8 cellular contexts compared by ENCODE assay signal in genomic region chr1:59814180-59814900, GRCh38.
A peak's percentile ranks its signal among the peaks of the same experiment; 100 is the strongest.
DNase-seq lines count a peak whose midpoint lies in the region; ATAC-seq and TF ChIP-seq lines count a peak whose summit lies in the region.

No MANE protein-coding gene starts in this region.

- ATAC-seq in HG02588 (IDR thresholded peaks at IDR 0.05; ENCODE audit: unreplicated experiment) = peak; percentile 97

- in situ Hi-C loops in T47D (cut with HindIII; ENCODE audit: low pct_unique_long_range_greater_than_20kb, low sequenced_read_pairs) = no loop called here

- H3K4me3 ChIP-seq in WERI-Rb-1 (ENCODE audit: low read depth, low read length) = peak overlapping the region; percentile 76

- peak overlapping the region; percentile 66 for H3K27ac ChIP-seq in WERI-Rb-1

- peak; percentile 73 for DNase-seq in NCI-H1694 (lab: John Stamatoyannopoulos, UW)
- peak; percentile 96 for DNase-seq in WERI-Rb-1
- DNase-seq in T47D (ENCODE audit: low read depth in 1 of 2, low spot score in 1 of 2) = peak; percentile 88 to 99
- DNase-seq in kidney glomerular epithelial cell (lab: John Stamatoyannopoulos, UW) = peak; percentile 98
- peak; percentile 76 to 78 for DNase-seq in stimulated activated CD4-positive, alpha-beta T cell treated with anti-CD3 and anti-CD28 coated beads, Interleukin-15, amount 100 ng/mL, for 48 hours (ENCODE audit: low read depth in 2 of 2)
- DNase-seq in KG1 (lab: John Stamatoyannopoulos, UW) = no peak

- no peaks in the 10 kb centered on the region for H3K9me3 ChIP-seq in WERI-Rb-1 (ENCODE audit: severe bottlenecking)

- no peaks in the 10 kb centered on the region for H3K27me3 ChIP-seq in WERI-Rb-1 (ENCODE audit: insufficient read depth, low read depth, severe bottlenecking)

- no peak for TF ChIP-seq CTCF in WERI-Rb-1 (IDR thresholded peaks at IDR 0.05; ENCODE audit: low read depth, low read length)

- TF ChIP-seq POLR2A in GM10847 (IDR thresholded peaks at IDR 0.05; ENCODE audit: extremely low read depth, insufficient read length) = peak; percentile 68

- no peaks in the 10 kb centered on the region; the same call in 1 of the 2 replicates for H3K36me3 ChIP-seq in WERI-Rb-1
